In genomic region chr11:13278620-13279486, GRCh38 we compare ENCODE assay signal across 8 cellular contexts. TPM values are rescaled to one million over a fixed set of nuclear protein-coding genes. Genes with fewer than 3 reads are reported as not detected.
A peak's percentile ranks its signal among the peaks of the same experiment; 100 is the strongest.
DNase-seq lines count a peak whose midpoint lies in the region; ATAC-seq and TF ChIP-seq lines count a peak whose summit lies in the region.

No MANE protein-coding gene starts in this region.

- H3K36me3 ChIP-seq in MG63 = no peaks in the 10 kb centered on the region
- H3K36me3 ChIP-seq in muscle layer of duodenum (ENCODE audit: control insufficient read depth in 1 of 2, insufficient read depth in 2 of 2, low read length in 2 of 2) = no peaks in the 10 kb centered on the region

- DNase-seq in NCI-H1417 (lab: John Stamatoyannopoulos, UW) (peak; percentile 11 to 56 (median 56)), NCI-H1417 treated with DMSO at 0.1 percent for 48 hours (lab: John Stamatoyannopoulos, UW) (no peak), MG63 (peak; percentile 14), dorsolateral prefrontal cortex (peak in 1 of 10 donors; percentile 28), H4 (ENCODE audit: low spot score) (no peak), RKO (ENCODE audit: low spot score) (no peak)

- ATAC-seq in HG03025 (IDR thresholded peaks at IDR 0.05; ENCODE audit: low FRiP score, unreplicated experiment) = no peak

- H3K4me3 ChIP-seq in MG63 (peak overlapping the region; percentile 78), dorsolateral prefrontal cortex (peak overlapping the region; percentile 63 to 100 (median 94)), muscle layer of duodenum (ENCODE audit: low read depth in 1 of 2, low read length in 2 of 2) (peak overlapping the region; percentile 72 to 96)

- H3K4me1 ChIP-seq in muscle layer of duodenum (ENCODE audit: control insufficient read depth in 1 of 2, insufficient read depth in 2 of 2, low read length in 2 of 2) = peaks cover 6% of the 10 kb centered on the region in 2 donors

- intact Hi-C loops in dorsolateral prefrontal cortex (cut with DNase I) = loop anchor here (5.0 to 10.0 kb wide), 2 partner anchors 183 to 386 kb away; partner anchors contain the start of genes BTBD10 (in 1 of the 2) and FAR1 (in 1 of the 2)

- TF ChIP-seq CTCF in dorsolateral prefrontal cortex (IDR thresholded peaks at IDR 0.05 in 54 of 56, conservative IDR thresholded peaks at IDR 0.05 in 2 of 56; ENCODE audit: low read depth in 1 of 56, partially characterized antibody in 56 of 56) = no peak

- peaks cover 17% of the 10 kb centered on the region for H3K27me3 ChIP-seq in MG63
- H3K27me3 ChIP-seq in dorsolateral prefrontal cortex = no peaks in the 10 kb centered on the region
- H3K27me3 ChIP-seq in muscle layer of duodenum (ENCODE audit: low read depth, low read length) = no peaks in the 10 kb centered on the region

- peak overlapping the region in 54 of 59 donors; percentile 6 to 97 (median 90) for H3K27ac ChIP-seq in dorsolateral prefrontal cortex
- H3K27ac ChIP-seq in muscle layer of duodenum (ENCODE audit: low read length) = no peak overlapping the region

- H3K9me3 ChIP-seq in MG63 (no peaks in the 10 kb centered on the region), muscle layer of duodenum (ENCODE audit: control insufficient read depth in 1 of 2, low read length in 2 of 2) (no peaks in the 10 kb centered on the region)

RNA-seq across cellular contexts. Expression of gene BMAL1, which starts 1.3 kb away (rescaled TPM):
- total RNA-seq in MG63 (2014; rRNA removed; shearing (Covaris generic); ENCODE audit: low replicate concordance) = 9.3 and 19.8 TPM in 2 replicates
- 100 to 1,000 TPM in 9 of 120 experiments, 10 to 100 TPM in 111; 32.1 to 122 (median 72.5) TPM for total RNA-seq in dorsolateral prefrontal cortex
- total RNA-seq in H4 (2014; rRNA removed; shearing (Covaris generic)) = 12.1 and 14.2 TPM in 2 replicates

Comparison
In these comparisons a context has a peak if more than half of its experiments do, and no peak if none do; other contexts are left out.
1. DNase-seq: peak in NCI-H1417 (3 of 3) and MG63 (single experiment); none in NCI-H1417 treated with DMSO at 0.1 percent for 48 hours (single experiment), H4 (single experiment) and RKO (single experiment).
2. Peak in every context shown above with its lines, with median percentiles within 50 percentile points of each other: H3K4me3 ChIP-seq.